In the genomic region with DNA sequence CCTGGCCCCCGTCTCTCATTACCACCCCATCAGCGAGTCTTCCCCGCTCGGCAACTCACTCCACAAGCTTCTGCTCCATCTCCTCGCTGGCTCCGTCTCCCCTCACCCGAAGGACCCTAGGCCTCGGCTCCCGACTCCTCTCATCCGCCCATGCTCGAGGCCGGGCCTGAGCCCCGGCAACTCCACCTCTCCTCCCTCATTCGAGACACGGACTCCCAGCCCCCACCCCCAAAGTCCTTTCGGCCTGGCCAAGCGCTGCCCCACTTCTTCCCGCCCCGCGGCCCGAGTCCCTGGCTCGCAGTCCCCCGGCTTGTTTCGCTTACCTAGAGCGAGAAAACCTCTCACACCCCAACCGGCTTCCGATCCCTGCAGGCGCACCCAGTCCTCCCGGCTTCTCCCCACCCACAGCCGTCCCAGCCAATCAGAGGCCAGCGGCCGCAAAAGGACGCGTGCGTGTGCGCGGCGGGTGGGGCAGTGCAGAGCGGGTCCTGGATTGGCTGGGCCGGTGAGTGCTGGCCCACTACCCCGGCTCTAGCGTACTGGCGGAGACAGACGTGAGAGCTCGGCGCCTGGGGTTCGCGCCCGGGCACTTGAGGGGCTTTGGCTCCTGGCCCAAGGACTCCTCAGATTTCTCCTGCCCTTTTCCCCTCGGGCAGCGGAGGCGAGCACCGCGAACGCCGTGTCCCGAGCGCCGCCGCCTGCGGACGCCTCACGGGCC, we compare ENCODE assay signal across 1 cellular context.
TF ChIP-seq lines count a peak whose summit lies in the region.

TSS of gene HIGD1A (minus strand) at position 378 of the 718 bp plus-strand sequence. CDS start 10,237 bp downstream, outside the sequence.

TF ChIP-seq in HepG2, 621 proteins besides CTCF, POLR2A, EP300 and RAD21 (continued from another document and continues in another):
- no peak for TF ChIP-seq ZBTB40 (IDR thresholded peaks at IDR 0.05)
- peak; percentile 55 for TF ChIP-seq ZBTB40 (CRISPR knock-in tag; IDR thresholded peaks at IDR 0.05)
- TF ChIP-seq, protein P1, sequence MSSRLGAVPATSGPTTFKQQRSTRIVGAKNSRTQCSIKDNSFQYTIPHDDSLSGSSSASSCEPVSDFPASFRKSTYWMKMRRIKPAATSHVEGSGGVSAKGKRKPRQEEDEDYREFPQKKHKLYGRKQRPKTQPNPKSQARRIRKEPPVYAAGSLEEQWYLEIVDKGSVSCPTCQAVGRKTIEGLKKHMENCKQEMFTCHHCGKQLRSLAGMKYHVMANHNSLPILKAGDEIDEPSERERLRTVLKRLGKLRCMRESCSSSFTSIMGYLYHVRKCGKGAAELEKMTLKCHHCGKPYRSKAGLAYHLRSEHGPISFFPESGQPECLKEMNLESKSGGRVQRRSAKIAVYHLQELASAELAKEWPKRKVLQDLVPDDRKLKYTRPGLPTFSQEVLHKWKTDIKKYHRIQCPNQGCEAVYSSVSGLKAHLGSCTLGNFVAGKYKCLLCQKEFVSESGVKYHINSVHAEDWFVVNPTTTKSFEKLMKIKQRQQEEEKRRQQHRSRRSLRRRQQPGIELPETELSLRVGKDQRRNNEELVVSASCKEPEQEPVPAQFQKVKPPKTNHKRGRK (CRISPR knock-in tag; IDR thresholded peaks at IDR 0.05), result no peak
- peak; percentile 78; the same call in 1 of the 2 replicates for TF ChIP-seq ZNF747 (CRISPR knock-in tag; IDR thresholded peaks at IDR 0.05; ENCODE audit: borderline replicate concordance)
- peak; percentile 60; the same call in 1 of the 2 replicates for TF ChIP-seq ISL2 (CRISPR knock-in tag; IDR thresholded peaks at IDR 0.05)
- TF ChIP-seq, protein P2, sequence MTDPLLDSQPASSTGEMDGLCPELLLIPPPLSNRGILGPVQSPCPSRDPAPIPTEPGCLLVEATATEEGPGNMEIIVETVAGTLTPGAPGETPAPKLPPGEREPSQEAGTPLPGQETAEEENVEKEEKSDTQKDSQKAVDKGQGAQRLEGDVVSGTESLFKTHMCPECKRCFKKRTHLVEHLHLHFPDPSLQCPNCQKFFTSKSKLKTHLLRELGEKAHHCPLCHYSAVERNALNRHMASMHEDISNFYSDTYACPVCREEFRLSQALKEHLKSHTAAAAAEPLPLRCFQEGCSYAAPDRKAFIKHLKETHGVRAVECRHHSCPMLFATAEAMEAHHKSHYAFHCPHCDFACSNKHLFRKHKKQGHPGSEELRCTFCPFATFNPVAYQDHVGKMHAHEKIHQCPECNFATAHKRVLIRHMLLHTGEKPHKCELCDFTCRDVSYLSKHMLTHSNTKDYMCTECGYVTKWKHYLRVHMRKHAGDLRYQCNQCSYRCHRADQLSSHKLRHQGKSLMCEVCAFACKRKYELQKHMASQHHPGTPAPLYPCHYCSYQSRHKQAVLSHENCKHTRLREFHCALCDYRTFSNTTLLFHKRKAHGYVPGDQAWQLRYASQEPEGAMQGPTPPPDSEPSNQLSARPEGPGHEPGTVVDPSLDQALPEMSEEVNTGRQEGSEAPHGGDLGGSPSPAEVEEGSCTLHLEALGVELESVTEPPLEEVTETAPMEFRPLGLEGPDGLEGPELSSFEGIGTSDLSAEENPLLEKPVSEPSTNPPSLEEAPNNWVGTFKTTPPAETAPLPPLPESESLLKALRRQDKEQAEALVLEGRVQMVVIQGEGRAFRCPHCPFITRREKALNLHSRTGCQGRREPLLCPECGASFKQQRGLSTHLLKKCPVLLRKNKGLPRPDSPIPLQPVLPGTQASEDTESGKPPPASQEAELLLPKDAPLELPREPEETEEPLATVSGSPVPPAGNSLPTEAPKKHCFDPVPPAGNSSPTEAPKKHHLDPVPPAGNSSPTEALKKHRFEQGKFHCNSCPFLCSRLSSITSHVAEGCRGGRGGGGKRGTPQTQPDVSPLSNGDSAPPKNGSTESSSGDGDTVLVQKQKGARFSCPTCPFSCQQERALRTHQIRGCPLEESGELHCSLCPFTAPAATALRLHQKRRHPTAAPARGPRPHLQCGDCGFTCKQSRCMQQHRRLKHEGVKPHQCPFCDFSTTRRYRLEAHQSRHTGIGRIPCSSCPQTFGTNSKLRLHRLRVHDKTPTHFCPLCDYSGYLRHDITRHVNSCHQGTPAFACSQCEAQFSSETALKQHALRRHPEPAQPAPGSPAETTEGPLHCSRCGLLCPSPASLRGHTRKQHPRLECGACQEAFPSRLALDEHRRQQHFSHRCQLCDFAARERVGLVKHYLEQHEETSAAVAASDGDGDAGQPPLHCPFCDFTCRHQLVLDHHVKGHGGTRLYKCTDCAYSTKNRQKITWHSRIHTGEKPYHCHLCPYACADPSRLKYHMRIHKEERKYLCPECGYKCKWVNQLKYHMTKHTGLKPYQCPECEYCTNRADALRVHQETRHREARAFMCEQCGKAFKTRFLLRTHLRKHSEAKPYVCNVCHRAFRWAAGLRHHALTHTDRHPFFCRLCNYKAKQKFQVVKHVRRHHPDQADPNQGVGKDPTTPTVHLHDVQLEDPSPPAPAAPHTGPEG (CRISPR knock-in tag; IDR thresholded peaks at IDR 0.05), result peak; percentile 65; the same call in 1 of the 2 replicates
- no peak for TF ChIP-seq ZNF207 (IDR thresholded peaks at IDR 0.05; ENCODE audit: borderline replicate concordance)
- TF ChIP-seq, protein P3, sequence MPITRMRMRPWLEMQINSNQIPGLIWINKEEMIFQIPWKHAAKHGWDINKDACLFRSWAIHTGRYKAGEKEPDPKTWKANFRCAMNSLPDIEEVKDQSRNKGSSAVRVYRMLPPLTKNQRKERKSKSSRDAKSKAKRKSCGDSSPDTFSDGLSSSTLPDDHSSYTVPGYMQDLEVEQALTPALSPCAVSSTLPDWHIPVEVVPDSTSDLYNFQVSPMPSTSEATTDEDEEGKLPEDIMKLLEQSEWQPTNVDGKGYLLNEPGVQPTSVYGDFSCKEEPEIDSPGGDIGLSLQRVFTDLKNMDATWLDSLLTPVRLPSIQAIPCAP (CRISPR knock-in tag; IDR thresholded peaks at IDR 0.05; ENCODE audit: low read depth), result no peak; the same call in 1 of the 2 replicates
- TF ChIP-seq IKZF5 (CRISPR knock-in tag; IDR thresholded peaks at IDR 0.05), result peak; percentile 61; the same call in 1 of the 2 replicates
- TF ChIP-seq RBM22 (optimal IDR thresholded peaks at IDR 0.05; ENCODE audit: low read length), result no peak
- TF ChIP-seq ESRRA (CRISPR knock-in tag; IDR thresholded peaks at IDR 0.05; ENCODE audit: low read depth), result no peak
- TF ChIP-seq PTBP1 (IDR thresholded peaks at IDR 0.05; ENCODE audit: low read depth, low read length, poor library complexity, severe bottlenecking), result no peak
- TF ChIP-seq NFKBIZ (CRISPR knock-in tag; IDR thresholded peaks at IDR 0.05), result 0 out of 2 replicates have a peak, but pooled peaks have one; percentile 27
- TF ChIP-seq KAT8 (CRISPR knock-in tag; IDR thresholded peaks at IDR 0.05), result peak; percentile 69; the same call in 1 of the 2 replicates
- no peak for TF ChIP-seq ZNF251 (CRISPR knock-in tag; IDR thresholded peaks at IDR 0.05)
- no peak for TF ChIP-seq ZNF331 (CRISPR knock-in tag; IDR thresholded peaks at IDR 0.05)
- no peak for TF ChIP-seq TEAD2 (CRISPR knock-in tag; IDR thresholded peaks at IDR 0.05)
- no peak for TF ChIP-seq PHF5A (CRISPR knock-in tag; IDR thresholded peaks at IDR 0.05; ENCODE audit: low read depth, unreplicated experiment)
- TF ChIP-seq NR2F1 (CRISPR knock-in tag; IDR thresholded peaks at IDR 0.05), result no peak
- TF ChIP-seq ZNF275 (CRISPR knock-in tag; IDR thresholded peaks at IDR 0.05; ENCODE audit: borderline replicate concordance), result peak; percentile 83; the same call in 1 of the 2 replicates
- no peak for TF ChIP-seq CENPBD1 (CRISPR knock-in tag; IDR thresholded peaks at IDR 0.05; ENCODE audit: borderline replicate concordance, low read depth)
- no peak for TF ChIP-seq SATB2 (CRISPR knock-in tag; IDR thresholded peaks at IDR 0.05)
- peak; percentile 51 for TF ChIP-seq SNAI1 (CRISPR knock-in tag; IDR thresholded peaks at IDR 0.05; ENCODE audit: borderline replicate concordance)
- TF ChIP-seq PHF21A (CRISPR knock-in tag; IDR thresholded peaks at IDR 0.05), result peak; percentile 67; the same call in 1 of the 2 replicates
- TF ChIP-seq RORA (CRISPR knock-in tag; IDR thresholded peaks at IDR 0.05), result no peak
- TF ChIP-seq STAG1 (CRISPR knock-in tag; IDR thresholded peaks at IDR 0.05), result no peak
- TF ChIP-seq ZNF710 (CRISPR knock-in tag; IDR thresholded peaks at IDR 0.05; ENCODE audit: borderline replicate concordance), result 0 out of 2 replicates have a peak, but pooled peaks have one; percentile 15
- no peak; the same call in 1 of the 2 replicates for TF ChIP-seq TMF1 (CRISPR knock-in tag; IDR thresholded peaks at IDR 0.05; ENCODE audit: low read depth)
- peak; percentile 36; the same call in 1 of the 2 replicates for TF ChIP-seq PHF20 (CRISPR knock-in tag; IDR thresholded peaks at IDR 0.05)
- no peak for TF ChIP-seq MAFG (CRISPR knock-in tag; IDR thresholded peaks at IDR 0.05)
